In the genomic region with DNA sequence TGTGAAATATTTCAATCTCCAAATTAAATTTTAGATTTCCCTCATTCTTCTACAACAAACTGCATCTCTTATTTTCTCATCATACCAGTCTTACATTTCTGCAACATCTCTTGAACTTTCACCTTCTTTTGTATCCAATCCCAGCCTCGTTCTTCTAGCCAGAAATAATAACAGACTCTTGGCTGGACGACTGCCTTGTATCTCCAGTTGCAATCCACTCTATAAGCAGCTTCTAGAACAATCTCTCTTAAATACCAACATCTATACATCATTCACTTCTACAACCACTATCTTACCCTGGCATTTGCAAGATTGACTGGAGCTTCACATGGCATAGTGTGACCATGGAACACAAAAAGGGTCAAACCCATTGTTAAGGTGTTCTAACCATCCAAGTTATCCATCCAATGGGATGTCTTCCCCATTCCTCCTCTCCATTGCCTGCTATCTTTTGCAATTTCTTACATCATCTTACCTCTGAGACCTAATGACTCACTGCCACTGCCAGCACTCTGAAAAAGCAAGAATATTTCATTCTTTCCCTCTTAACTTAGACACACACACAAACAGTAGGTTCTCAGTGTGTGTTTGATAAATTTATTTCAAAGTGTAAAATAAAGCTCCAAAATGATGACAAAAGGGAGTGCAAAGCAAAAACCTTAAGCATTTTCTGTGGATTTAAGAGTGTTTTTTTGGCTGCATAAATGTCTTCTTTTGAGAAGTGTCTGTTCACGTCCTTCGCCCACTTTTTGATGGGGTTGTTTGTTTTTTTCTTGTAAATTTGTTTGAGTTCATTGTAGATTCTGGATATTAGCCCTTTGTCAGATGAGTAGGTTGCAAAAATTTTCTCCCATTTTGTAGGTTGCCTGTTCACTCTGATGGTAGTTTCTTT, we compare ENCODE assay signal across 29 cellular contexts.
DNase-seq lines count a peak whose midpoint lies in the region; ATAC-seq, FAIRE-seq and TF ChIP-seq lines count a peak whose summit lies in the region.
"Had no signal": no experiment of that assay in that cellular context is flagged by ENCODE, and none has a peak within 500 bp of the region (broad histone marks: within the 10 kb centered on the region; RNA-seq: fewer than 3 reads in every experiment).

No MANE protein-coding gene starts in this region.

- peak; percentile 39 for DNase-seq in MCF 10A (ENCODE audit: unreplicated experiment)
- DNase-seq in breast epithelium (ENCODE audit: low spot score in 2 of 2) = no peak
- DNase-seq in RWPE2 (ENCODE audit: low spot score) = no peak
- DNase-seq in fibroblast of gingiva (ENCODE audit: low read depth) = peak; percentile 30
- no peak for DNase-seq in urothelium cell line (ENCODE audit: low spot score)
- DNase-seq in ovary = no peak
- no peak for DNase-seq in amniotic stem cell (lab: John Stamatoyannopoulos, UW)
- no peak for DNase-seq in hypothalamus (lab: John Stamatoyannopoulos, UW)
- DNase-seq: 8988T; activated CD4-positive, alpha-beta T cell treated with anti-CD3 and anti-CD28 coated beads, Interleukin-2, amount 10 ng/mL, durations not matched to agents 7 days and 5 days; activated CD8-positive, alpha-beta memory T cell treated with anti-CD3 and anti-CD28 coated beads, Interleukin-2, amount 50 U/mL, for 4 hours; colonic mucosa; heart right ventricle; Karpas-422; naive thymus-derived CD8-positive, alpha-beta T cell; NCI-H1105; NCI-H2029 treated with DMSO at 0.1 percent for 48 hours; NK-92 treated with Interleukin-12 subunit alpha and Interleukin-12 subunit beta, amount 100 ng/mL, for 24 hours; T-helper 2 cell; upper lobe of left lung had no signal

- no peaks in the 10 kb centered on the region for H3K36me3 ChIP-seq in breast epithelium
- H3K36me3 ChIP-seq in RWPE2 (ENCODE audit: low read depth) = no peaks in the 10 kb centered on the region
- H3K36me3 ChIP-seq in ovary = no peaks in the 10 kb centered on the region
- H3K36me3 ChIP-seq: colonic mucosa, HAP-1, heart right ventricle, upper lobe of left lung had no signal

- WGBS in ovary, 3 donors = 59 to 68% (median 63%) methylated on average over 4 of the region's 4 CpGs

- peak; percentile 35 for FAIRE-seq in urothelium cell line (lab: Jason Lieb, UNC)
- FAIRE-seq: RCC 7860 had no signal

- CTCF ChIA-PET in MCF 10A (lab: Yijun Ruan, JAX) = no interaction called here

- intact Hi-C loops in MCF 10A (cut with micrococcal nuclease) = no loop called here
- intact Hi-C loops in breast epithelium (cut with DNase I; ENCODE audit: low total_unique reads) = no loop called here
- intact Hi-C loops in ovary (cut with DNase I) = no loop called here

- H3K36me3 Mint-ChIP-seq in MCF 10A (ENCODE audit: insufficient read depth, unreplicated experiment) = no peaks in the 10 kb centered on the region
- H3K36me3 Mint-ChIP-seq: brain had no signal

- peaks cover 7% of the 10 kb centered on the region for H3K4me1 Mint-ChIP-seq in MCF 10A (ENCODE audit: insufficient read depth, unreplicated experiment)
- H3K4me1 Mint-ChIP-seq: activated CD4-positive, alpha-beta T cell treated with anti-CD3 and anti-CD28 coated beads, Interleukin-2, amount 10 ng/mL, durations not matched to agents 7 days and 5 days; activated T-helper 17 cell treated with anti-CD3 and anti-CD28 coated beads, Interleukin-2, amount 50 U/mL, for 72 hours; B cell; brain; mesothelial cell of epicardium had no signal

- peaks cover 5 to 12% of the 10 kb centered on the region in 2 donors for H3K9me3 ChIP-seq in breast epithelium
- H3K9me3 ChIP-seq in RWPE2 (ENCODE audit: severe bottlenecking) = peaks cover 6% of the 10 kb centered on the region
- no peaks in the 10 kb centered on the region for H3K9me3 ChIP-seq in ovary
- H3K9me3 ChIP-seq: colonic mucosa, HAP-1 had no signal

- POLR2A ChIA-PET in MCF 10A (lab: Yijun Ruan, JAX) = interaction anchor here (1.8 kb wide), 1 partner anchor 13 kb away, joined by 5 read pairs; no protein-coding TSS in a partner anchor

- no peaks in the 10 kb centered on the region for H3K9me3 Mint-ChIP-seq in MCF 10A (ENCODE audit: unreplicated experiment)
- H3K9me3 Mint-ChIP-seq: activated CD4-positive, alpha-beta T cell treated with anti-CD3 and anti-CD28 coated beads, Interleukin-2, amount 10 ng/mL, durations not matched to agents 7 days and 5 days had no signal

- H3K27me3 Mint-ChIP-seq in MCF 10A (ENCODE audit: insufficient read depth, unreplicated experiment) = no peaks in the 10 kb centered on the region
- H3K27me3 Mint-ChIP-seq: activated CD4-positive, alpha-beta T cell treated with anti-CD3 and anti-CD28 coated beads, Interleukin-2, amount 10 ng/mL, durations not matched to agents 7 days and 5 days; brain had no signal

- no peaks in the 10 kb centered on the region for H3K27me3 ChIP-seq in breast epithelium
- H3K27me3 ChIP-seq in RWPE2 (ENCODE audit: insufficient read depth, poor library complexity, severe bottlenecking) = no peaks in the 10 kb centered on the region
- no peaks in the 10 kb centered on the region for H3K27me3 ChIP-seq in ovary
- H3K27me3 ChIP-seq: colonic mucosa, heart right ventricle, upper lobe of left lung had no signal

- H3K4me1 ChIP-seq in breast epithelium (no peaks in the 10 kb centered on the region), RWPE2 (ENCODE audit: insufficient read depth, poor library complexity, severe bottlenecking) (no peaks in the 10 kb centered on the region), ovary (ENCODE audit: insufficient read depth) (no peaks in the 10 kb centered on the region)
- H3K4me1 ChIP-seq: colonic mucosa, HAP-1, heart right ventricle, upper lobe of left lung had no signal

- no TSS peak for BruUV-seq in MCF 10A (replicated peaks; lab: Mats Ljungman, UMichigan)

- TF ChIP-seq CTCF in MCF 10A (IDR thresholded peaks at IDR 0.05; ENCODE audit: unreplicated experiment) = no peak
- TF ChIP-seq CTCF in breast epithelium (IDR thresholded peaks at IDR 0.05) = no peak
- no peak for TF ChIP-seq CTCF in RWPE2 (IDR thresholded peaks at IDR 0.05; ENCODE audit: poor library complexity, severe bottlenecking)
- no peak for TF ChIP-seq CTCF in ovary (IDR thresholded peaks at IDR 0.05)

- no peak for TF ChIP-seq EP300 in ovary (IDR thresholded peaks at IDR 0.05)

- H3K27ac ChIP-seq in breast epithelium (no peak overlapping the region), RWPE2 (ENCODE audit: poor library complexity, severe bottlenecking) (no peak overlapping the region), ovary (no peak overlapping the region)
- H3K27ac ChIP-seq: colonic mucosa, heart right ventricle, upper lobe of left lung, VCaP had no signal

- H3K27ac Mint-ChIP-seq in MCF 10A (ENCODE audit: low read depth, unreplicated experiment) = peak overlapping the region; percentile 40
- H3K27ac Mint-ChIP-seq: activated CD4-positive, alpha-beta T cell treated with anti-CD3 and anti-CD28 coated beads, Interleukin-2, amount 10 ng/mL, durations not matched to agents 7 days and 5 days; activated naive CD4-positive, alpha-beta T cell treated with anti-CD3 and anti-CD28 coated beads, Interleukin-2, amount 50 U/mL, for 72 hours; activated T-helper 17 cell treated with anti-CD3 and anti-CD28 coated beads, Interleukin-2, amount 50 U/mL, for 72 hours; B cell; brain; mesothelial cell of epicardium; naive thymus-derived CD8-positive, alpha-beta T cell had no signal

- ATAC-seq in RWPE2 (ENCODE audit: low read depth) = peak; percentile 36; the same call in 1 of the 3 replicates
- ATAC-seq: activated naive CD4-positive, alpha-beta T cell treated with anti-CD3 and anti-CD28 coated beads, Interleukin-2, amount 50 U/mL, for 72 hours; activated T-helper 17 cell treated with anti-CD3 and anti-CD28 coated beads, Interleukin-2, amount 50 U/mL, for 72 hours; heart right ventricle; left lobe of liver; naive thymus-derived CD8-positive, alpha-beta T cell had no signal

- H3K4me3 ChIP-seq in breast epithelium = no peak overlapping the region
- no peak overlapping the region for H3K4me3 ChIP-seq in RWPE2 (ENCODE audit: severe bottlenecking)
- H3K4me3 ChIP-seq in ovary = no peak overlapping the region
- H3K4me3 ChIP-seq: colonic mucosa, HAP-1, heart right ventricle, upper lobe of left lung had no signal

- H3K4me3 Mint-ChIP-seq in MCF 10A (ENCODE audit: unreplicated experiment) = no peak overlapping the region
- H3K4me3 Mint-ChIP-seq: activated CD4-positive, alpha-beta T cell treated with anti-CD3 and anti-CD28 coated beads, Interleukin-2, amount 10 ng/mL, durations not matched to agents 7 days and 5 days; activated T-helper 17 cell treated with anti-CD3 and anti-CD28 coated beads, Interleukin-2, amount 50 U/mL, for 72 hours; B cell; brain; mesothelial cell of epicardium; naive thymus-derived CD8-positive, alpha-beta T cell had no signal

- TF ChIP-seq POLR2A in breast epithelium (IDR thresholded peaks at IDR 0.05) (no peak), ovary (IDR thresholded peaks at IDR 0.05) (no peak)

Comparison
In these comparisons a context has a peak if more than half of its experiments do, and no peak if none do; other contexts are left out.
1. DNase-seq: peak in MCF 10A (single experiment) and fibroblast of gingiva (single experiment); none in breast epithelium (0 of 2), RWPE2 (single experiment), urothelium cell line (single experiment), ovary (0 of 5), amniotic stem cell (single experiment) and hypothalamus (0 of 51).